14 cellular contexts compared by ENCODE assay signal in the genomic region with DNA sequence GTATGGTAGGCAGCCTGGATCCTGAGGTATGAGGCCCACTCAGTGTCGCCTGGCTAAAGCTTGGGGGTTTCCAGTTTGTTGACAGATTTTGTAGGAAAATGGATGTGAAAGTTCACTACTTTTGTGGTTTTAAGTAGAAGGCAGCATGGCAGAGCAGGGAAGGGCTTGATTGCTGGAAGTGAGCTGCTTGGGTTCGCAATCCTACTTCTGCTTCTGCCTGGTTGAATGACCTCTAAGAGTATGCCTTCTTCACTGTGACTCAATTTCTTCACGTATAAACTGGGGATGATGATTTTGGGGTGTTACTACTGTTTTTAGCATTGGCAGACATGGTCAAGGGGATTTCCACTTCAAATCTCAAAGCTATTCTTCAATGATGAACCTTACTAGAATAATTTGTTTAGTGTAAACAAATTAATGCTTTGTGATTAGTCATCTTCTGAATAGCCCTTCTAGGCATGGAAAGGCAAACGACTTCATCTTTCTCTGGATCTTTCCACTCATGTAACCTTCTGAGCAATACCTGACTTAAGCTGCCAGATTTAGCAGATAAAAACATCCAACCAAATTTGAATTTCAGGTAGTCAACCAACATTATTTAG. TPM values are rescaled to one million over a fixed set of nuclear protein-coding genes. Genes with fewer than 3 reads are reported as not detected.
DNase-seq lines count a peak whose midpoint lies in the region; ATAC-seq and TF ChIP-seq lines count a peak whose summit lies in the region.
"Had no signal": no experiment of that assay in that cellular context is flagged by ENCODE, and none has a peak within 500 bp of the region (broad histone marks: within the 10 kb centered on the region; RNA-seq: fewer than 3 reads in every experiment).

No MANE protein-coding gene starts in this region.

- no peaks in the 10 kb centered on the region for H3K79me2 ChIP-seq in trophoblast cell (ENCODE audit: control insufficient read depth, insufficient read depth, low read length, poor library complexity)

- H3K4me3 ChIP-seq in trophoblast cell (ENCODE audit: low read depth, low read length): no peak overlapping the region
- no peak overlapping the region for H3K4me3 ChIP-seq in testis
- no peak overlapping the region for H3K4me3 ChIP-seq in coronary artery
- H3K4me3 ChIP-seq: pancreas, Peyer's patch, stomach had no signal

- H3K36me3 ChIP-seq in trophoblast cell (ENCODE audit: control insufficient read depth in 1 of 2, insufficient read depth in 2 of 2, low read length in 2 of 2) (no peaks in the 10 kb centered on the region), testis (ENCODE audit: low read depth, missing control alignments) (no peaks in the 10 kb centered on the region)
- H3K36me3 ChIP-seq: pancreas, Peyer's patch, stomach had no signal

- no peak overlapping the region for H3K4me2 ChIP-seq in trophoblast cell (ENCODE audit: low read length)

- peak; percentile 65 for ATAC-seq in GM18505 (IDR thresholded peaks at IDR 0.05; ENCODE audit: unreplicated experiment)
- ATAC-seq in HG03097 (IDR thresholded peaks at IDR 0.05; ENCODE audit: low FRiP score, unreplicated experiment): peak; percentile 31

- intact Hi-C loops in testis (cut with DNase I; ENCODE audit: low total_unique reads): no loop called here

- WGBS in trophoblast cell (ENCODE audit: extremely low coverage, insufficient coverage, insufficient read length): no CpG with 5 or more reads among the region's 4 CpGs
- 85 to 87% methylated on average over 4 of the region's 4 CpGs for WGBS in testis, 2 donors

- no peak for TF ChIP-seq CTCF in testis (IDR thresholded peaks at IDR 0.05)
- no peak for TF ChIP-seq CTCF in coronary artery (IDR thresholded peaks at IDR 0.05)

- H3K14ac ChIP-seq in trophoblast cell (ENCODE audit: low read length): no peak overlapping the region

- H2BK12ac ChIP-seq in trophoblast cell (ENCODE audit: low read length): no peak overlapping the region

- no peak overlapping the region for H2AK5ac ChIP-seq in trophoblast cell (ENCODE audit: low read length)

- no peaks in the 10 kb centered on the region for H3K9me3 ChIP-seq in trophoblast cell (ENCODE audit: insufficient read depth, low read depth, low read length)
- no peaks in the 10 kb centered on the region for H3K9me3 ChIP-seq in testis
- H3K9me3 ChIP-seq: pancreas, Peyer's patch, stomach had no signal

- H3K27ac ChIP-seq in trophoblast cell (ENCODE audit: low read depth, low read length) (no peak overlapping the region), testis (no peak overlapping the region), coronary artery (no peak overlapping the region)
- H3K27ac ChIP-seq: pancreas, Peyer's patch, stomach had no signal

- no peak overlapping the region for H4K8ac ChIP-seq in trophoblast cell (ENCODE audit: low read depth, low read length)

- H3K9ac ChIP-seq in trophoblast cell (ENCODE audit: low read length): no peak overlapping the region

- H3K18ac ChIP-seq in trophoblast cell (ENCODE audit: low read length): no peak overlapping the region

- no peak overlapping the region for H4K12ac ChIP-seq in trophoblast cell (ENCODE audit: low read depth, low read length)

- H2BK5ac ChIP-seq in trophoblast cell (ENCODE audit: low read depth, low read length, poor library complexity): no peak overlapping the region

- peak; percentile 75 for DNase-seq in SKM-1 treated with dmso at 0.1 percent for 144 hours (lab: John Stamatoyannopoulos, UW; ENCODE audit: unreplicated experiment)
- DNase-seq in trophoblast cell: peak; percentile 29 to 49
- DNase-seq in NCI-H1105 (lab: John Stamatoyannopoulos, UW): no peak
- no peak for DNase-seq in foreskin melanocyte
- DNase-seq in testis: no peak
- no peak for DNase-seq in coronary artery (ENCODE audit: low spot score)
- DNase-seq: Calu3, KBM-7, NCI-H2171 treated with DMSO at 0.1 percent for 48 hours, pancreas, Peyer's patch, stomach had no signal

- TF ChIP-seq POLR2A in GM18505 (IDR thresholded peaks at IDR 0.05; ENCODE audit: borderline replicate concordance, extremely low read depth, insufficient read depth, insufficient read length): no peak
- TF ChIP-seq POLR2A in testis (IDR thresholded peaks at IDR 0.05): no peak

- H3K79me1 ChIP-seq in trophoblast cell (ENCODE audit: low read length): no peaks in the 10 kb centered on the region

- H4K91ac ChIP-seq in trophoblast cell (ENCODE audit: low read depth, low read length): no peak overlapping the region

- H2AFZ ChIP-seq in trophoblast cell (ENCODE audit: insufficient read depth, low read length, poor library complexity): no peak overlapping the region

- no peak overlapping the region for H3K23ac ChIP-seq in trophoblast cell (ENCODE audit: low read length)

- H3K4me1 ChIP-seq in trophoblast cell (ENCODE audit: control insufficient read depth in 1 of 2, insufficient read depth in 2 of 2, low read length in 2 of 2) (peaks cover 0 to 4% of the 10 kb centered on the region in 2 experiments), testis (peaks cover 4% of the 10 kb centered on the region)
- H3K4me1 ChIP-seq: pancreas, Peyer's patch had no signal

- H2BK120ac ChIP-seq in trophoblast cell (ENCODE audit: insufficient read depth, low read length, poor library complexity): no peak overlapping the region

- H3K4ac ChIP-seq in trophoblast cell (ENCODE audit: low read depth, low read length): no peak overlapping the region

- H3K27me3 ChIP-seq in trophoblast cell (ENCODE audit: insufficient read depth, low read length) (no peaks in the 10 kb centered on the region), testis (no peaks in the 10 kb centered on the region)
- H3K27me3 ChIP-seq: pancreas, Peyer's patch, stomach had no signal

RNA-seq across cellular contexts. Expression of gene BMP10, which starts 13.2 kb away (rescaled TPM):
- polyA plus RNA-seq in trophoblast cell (2013): not detected in 2 replicates
- total RNA-seq in testis: not detected
- polyA plus RNA-seq in testis (ENCODE audit: insufficient read depth, low read depth, low replicate concordance): 0.26 TPM
- total RNA-seq: Calu3, pancreas, Peyer's patch had no signal
- polyA plus RNA-seq: pancreas, stomach had no signal

Comparison
In these comparisons a context has a peak if more than half of its experiments do, and no peak if none do; other contexts are left out.
1. DNase-seq: peak in SKM-1 treated with dmso at 0.1 percent for 144 hours (single experiment) and trophoblast cell (2 of 2); none in NCI-H1105 (single experiment), foreskin melanocyte (single experiment), testis (single experiment) and coronary artery (single experiment).